Comparison of ENCODE assay signal across 11 cellular contexts in genomic region chr17:74085434-74085833, GRCh38.
DNase-seq lines count a peak whose midpoint lies in the region; ATAC-seq, FAIRE-seq and TF ChIP-seq lines count a peak whose summit lies in the region.
"Had no signal": no experiment of that assay in that cellular context is flagged by ENCODE, and none has a peak within 500 bp of the region (broad histone marks: within the 10 kb centered on the region; RNA-seq: fewer than 3 reads in every experiment).

No MANE protein-coding gene starts in this region.

- H3K9me3 ChIP-seq in SJCRH30 (replicated peaks) (peaks cover 6% of the 10 kb centered on the region; the same call in 1 of the 2 replicates), left ventricle myocardium inferior (replicated peaks) (peaks cover 11% of the 10 kb centered on the region)

- DNase-seq in D721Med (ENCODE audit: insufficient read length, low spot score) (no peak), H7 (peak; percentile 69), SJCRH30 (peak; percentile 28 to 55), iPS-NIHi11 (ENCODE audit: low spot score) (peak; percentile 52), left ventricle myocardium inferior (no peak)
- DNase-seq: activated gamma-delta T cell treated with Interleukin-2 at 50 U/mL for 16 hours, left cardiac atrium, nucleus accumbens, Right ventricle myocardium superior had no signal

- H3K36me3 ChIP-seq in H7 (replicated peaks; ENCODE audit: control insufficient read depth, insufficient read depth, low read length) (no peaks in the 10 kb centered on the region), SJCRH30 (no peaks in the 10 kb centered on the region), left ventricle myocardium inferior (no peaks in the 10 kb centered on the region)

- TF ChIP-seq POLR2A in GM18505 (IDR thresholded peaks at IDR 0.05; ENCODE audit: borderline replicate concordance, extremely low read depth, insufficient read depth, insufficient read length) = no peak

- peak; percentile 23 for TF ChIP-seq CTCF in D721Med (IDR thresholded peaks at IDR 0.05; ENCODE audit: insufficient read depth, missing control alignments)
- TF ChIP-seq CTCF in left ventricle myocardium inferior (IDR thresholded peaks at IDR 0.05; ENCODE audit: borderline replicate concordance) = no peak

- H3K27me3 ChIP-seq in H7 (ENCODE audit: control insufficient read depth, insufficient read depth, low read length) (no peaks in the 10 kb centered on the region), SJCRH30 (peaks cover 16% of the 10 kb centered on the region), left ventricle myocardium inferior (ENCODE audit: low read depth) (peaks cover 99% of the 10 kb centered on the region)

- no peak overlapping the region for H3K27ac ChIP-seq in SJCRH30
- H3K27ac ChIP-seq in left ventricle myocardium inferior (replicated peaks) = no peak overlapping the region

- ATAC-seq in HG03196 (IDR thresholded peaks at IDR 0.05; ENCODE audit: unreplicated experiment) (no peak), GM18505 (IDR thresholded peaks at IDR 0.05; ENCODE audit: unreplicated experiment) (no peak)
- ATAC-seq: left cardiac atrium had no signal

- intact Hi-C loops in left ventricle myocardium inferior (cut with micrococcal nuclease) = no loop called here

- H3K4me1 ChIP-seq in SJCRH30 (no peaks in the 10 kb centered on the region), left ventricle myocardium inferior (no peaks in the 10 kb centered on the region)

- H3K4me3 ChIP-seq in H7 (ENCODE audit: insufficient read depth, low read depth, low read length) (no peak overlapping the region), SJCRH30 (no peak overlapping the region), left ventricle myocardium inferior (no peak overlapping the region)

- FAIRE-seq in D721Med (lab: Jason Lieb, UNC) = peak; percentile 44

Comparison
In these comparisons a context has a peak if more than half of its experiments do, and no peak if none do; other contexts are left out.
1. DNase-seq: peak in H7 (single experiment), SJCRH30 (2 of 2) and iPS-NIHi11 (single experiment); none in D721Med (single experiment) and left ventricle myocardium inferior (single experiment).